Comparison of ENCODE assay signal across 15 cellular contexts in the genomic region with DNA sequence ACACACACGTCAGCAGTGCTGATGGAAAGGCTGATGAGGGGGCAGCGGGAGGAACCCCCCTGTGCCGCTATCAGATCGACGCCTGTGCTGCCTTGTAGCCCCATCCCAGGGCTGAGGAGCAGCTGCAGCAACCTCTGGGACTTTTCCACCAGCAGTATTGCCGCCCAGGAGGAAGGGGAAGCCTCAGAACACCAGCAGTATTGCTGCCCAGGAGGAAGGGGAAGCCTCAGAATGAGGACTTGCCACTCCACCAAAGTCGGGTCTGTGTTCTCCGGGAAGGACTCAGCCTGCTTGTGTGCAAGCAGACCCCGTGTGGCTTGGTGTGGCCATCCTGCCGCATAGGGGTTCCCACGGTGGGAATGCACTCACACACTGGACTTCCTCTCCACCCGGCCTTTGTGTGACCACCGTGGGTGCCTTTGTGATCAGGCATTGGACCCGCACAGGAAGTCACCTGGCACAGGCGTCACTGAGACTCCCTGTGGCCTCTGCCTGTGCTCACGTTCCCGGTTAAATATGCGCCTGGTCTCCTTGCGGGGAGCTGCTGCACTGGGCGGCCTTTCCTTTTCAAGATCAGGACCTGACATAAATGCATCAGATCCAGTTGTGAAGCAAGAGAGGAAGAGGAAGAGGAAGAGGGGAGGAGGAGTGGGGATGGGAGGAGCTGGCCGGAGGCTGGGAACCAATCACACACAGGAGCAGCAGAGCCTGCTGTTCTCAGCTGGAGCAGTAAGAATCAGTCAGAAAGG.
A peak's percentile ranks its signal among the peaks of the same experiment; 100 is the strongest.
DNase-seq lines count a peak whose midpoint lies in the region; ATAC-seq and TF ChIP-seq lines count a peak whose summit lies in the region.
"Had no signal": no experiment of that assay in that cellular context is flagged by ENCODE, and none has a peak within 500 bp of the region (broad histone marks: within the 10 kb centered on the region; RNA-seq: fewer than 3 reads in every experiment).

No MANE protein-coding gene starts in this region.

- ATAC-seq in GM19438 (IDR thresholded peaks at IDR 0.05; ENCODE audit: low read depth, unreplicated experiment) (peak; percentile 68), right lobe of liver (peak; percentile 63 to 92 (median 70)), GM21390 (IDR thresholded peaks at IDR 0.05; ENCODE audit: unreplicated experiment) (no peak), HG02759 (IDR thresholded peaks at IDR 0.05; ENCODE audit: unreplicated experiment) (no peak)

- TF ChIP-seq POLR2A in right lobe of liver (IDR thresholded peaks at IDR 0.05), result no peak

- peak overlapping the region; percentile 69 for H3K4me3 Mint-ChIP-seq in activated CD4-positive, alpha-beta memory T cell treated with anti-CD3 and anti-CD28 coated beads for 36 hours

- no peak overlapping the region for H3K27ac ChIP-seq in right lobe of liver
- H3K27ac ChIP-seq: 22Rv1, thyroid gland had no signal

- H3K27me3 Mint-ChIP-seq in activated CD4-positive, alpha-beta memory T cell treated with anti-CD3 and anti-CD28 coated beads for 36 hours, result peaks cover 10% of the 10 kb centered on the region

- H3K36me3 Mint-ChIP-seq in activated CD4-positive, alpha-beta memory T cell treated with anti-CD3 and anti-CD28 coated beads for 36 hours, result no peaks in the 10 kb centered on the region

- H3K27ac Mint-ChIP-seq in activated CD4-positive, alpha-beta memory T cell treated with anti-CD3 and anti-CD28 coated beads for 36 hours, result peak overlapping the region; percentile 24

- peaks cover 8% of the 10 kb centered on the region for H3K4me1 Mint-ChIP-seq in activated CD4-positive, alpha-beta memory T cell treated with anti-CD3 and anti-CD28 coated beads for 36 hours (ENCODE audit: low read depth)

- no peaks in the 10 kb centered on the region for H3K27me3 ChIP-seq in right lobe of liver
- H3K27me3 ChIP-seq: thyroid gland had no signal

- H3K9me3 Mint-ChIP-seq in activated CD4-positive, alpha-beta memory T cell treated with anti-CD3 and anti-CD28 coated beads for 36 hours, result no peaks in the 10 kb centered on the region

- POLR2A ChIA-PET in activated CD4-positive, alpha-beta memory T cell treated with anti-CD3 and anti-CD28 coated beads for 36 hours (lab: Charles Lee), result no interaction called here

- CTCF ChIA-PET in activated CD4-positive, alpha-beta memory T cell treated with anti-CD3 and anti-CD28 coated beads for 36 hours (lab: Charles Lee), result interaction anchor here (1.7 kb wide), 1 partner anchor 153 kb away, joined by 8 read pairs; no protein-coding TSS in a partner anchor

- no peaks in the 10 kb centered on the region for H3K36me3 ChIP-seq in right lobe of liver
- H3K36me3 ChIP-seq: thyroid gland had no signal

- no peaks in the 10 kb centered on the region for H3K4me1 ChIP-seq in right lobe of liver
- H3K4me1 ChIP-seq: thyroid gland had no signal

- no peak overlapping the region for H3K4me3 ChIP-seq in right lobe of liver
- H3K4me3 ChIP-seq: thyroid gland had no signal

- WGBS in right lobe of liver (ENCODE audit: insufficient coverage, low coverage, low lambda C conversion rate, missing lambda C conversion rate), result 63% methylated on average over 11 of the region's 21 CpGs

- DNase-seq in NOMO-1 (lab: John Stamatoyannopoulos, UW; ENCODE audit: unreplicated experiment in 2 of 2) (peak; percentile 3 to 8), NOMO-1 treated with dmso at 0.1 percent for 144 hours (lab: John Stamatoyannopoulos, UW; ENCODE audit: unreplicated experiment) (no peak), right lobe of liver (no peak), GM19238 (ENCODE audit: insufficient read length, low spot score) (no peak)
- no peak for DNase-seq in activated CD4-positive, alpha-beta memory T cell treated with anti-CD3 and anti-CD28 coated beads for 36 hours
- DNase-seq: activated CD4-positive, alpha-beta T cell treated with anti-CD3 and anti-CD28 coated beads, Interleukin-2, amount 50 U/mL, for 4 hours; DMS 273 treated with DMSO at 0.1 percent for 48 hours; kidney glomerular epithelial cell; NCI-H1436; NCI-H748 treated with DMSO at 0.1 percent for 48 hours; thyroid gland had no signal

- TF ChIP-seq CTCF in right lobe of liver (IDR thresholded peaks at IDR 0.05), result no peak

- intact Hi-C loops in activated CD4-positive, alpha-beta memory T cell treated with anti-CD3 and anti-CD28 coated beads for 36 hours (cut with micrococcal nuclease), result no loop called here
- intact Hi-C loops in right lobe of liver (cut with DNase I), result no loop called here

- H3K9me3 ChIP-seq in right lobe of liver, result no peaks in the 10 kb centered on the region
- H3K9me3 ChIP-seq: thyroid gland had no signal

Comparison
In these comparisons a context has a peak if more than half of its experiments do, and no peak if none do; other contexts are left out.
1. DNase-seq: peak in NOMO-1 (2 of 2); none in NOMO-1 treated with dmso at 0.1 percent for 144 hours (single experiment), activated CD4-positive, alpha-beta memory T cell treated with anti-CD3 and anti-CD28 coated beads for 36 hours (single experiment), right lobe of liver (0 of 3) and GM19238 (single experiment).
2. ATAC-seq: peak in GM19438 (single experiment) and right lobe of liver (4 of 4); none in GM21390 (single experiment) and HG02759 (single experiment).